Comparison of ENCODE assay signal across 9 cellular contexts in the genomic region with DNA sequence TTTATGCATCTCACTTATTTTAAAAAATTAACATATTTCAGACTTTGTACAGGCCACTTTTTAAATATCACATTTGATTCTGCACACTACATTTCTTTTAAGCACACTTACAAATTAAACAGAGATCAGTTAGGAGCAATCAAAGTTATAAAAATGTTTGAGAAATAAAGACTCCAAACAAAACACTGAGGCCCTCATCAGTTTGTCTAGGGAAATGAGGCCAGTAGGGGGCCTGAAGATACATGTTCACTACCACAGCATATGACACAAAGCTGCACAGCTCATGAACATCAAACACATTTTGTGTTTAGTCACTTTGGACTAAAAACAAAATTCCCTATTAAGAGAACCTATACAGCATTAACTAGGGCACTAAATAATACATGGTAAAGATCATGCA.
DNase-seq lines count a peak whose midpoint lies in the region; ATAC-seq and TF ChIP-seq lines count a peak whose summit lies in the region.
"Had no signal": no experiment of that assay in that cellular context is flagged by ENCODE, and none has a peak within 500 bp of the region (broad histone marks: within the 10 kb centered on the region; RNA-seq: fewer than 3 reads in every experiment).

No MANE protein-coding gene starts in this region.

- no peaks in the 10 kb centered on the region for H3K79me2 ChIP-seq in KMS-11 (ENCODE audit: insufficient read depth, low read depth)

- H3K4me1 ChIP-seq in KMS-11 (ENCODE audit: low read depth, poor library complexity, severe bottlenecking), result no peaks in the 10 kb centered on the region

- H3K36me3 Mint-ChIP-seq in nephron (ENCODE audit: low read depth), result no peaks in the 10 kb centered on the region
- no peaks in the 10 kb centered on the region for H3K36me3 Mint-ChIP-seq in T-helper 17 cell (ENCODE audit: low read depth)

- H3K4me3 ChIP-seq in KMS-11 (IDR thresholded peaks at IDR 0.05; ENCODE audit: insufficient read depth, low read depth, low read length) (no peak overlapping the region), cardiac fibroblast (replicated peaks in 1 of 2; ENCODE audit: low read depth in 2 of 2, low read length in 2 of 2) (no peak overlapping the region)

- H3K27me3 ChIP-seq in KMS-11 (ENCODE audit: insufficient read depth, low read depth), result no peaks in the 10 kb centered on the region

- no peak overlapping the region for H2AFZ ChIP-seq in KMS-11 (ENCODE audit: low read depth)

- no peak for ATAC-seq in HG03097 (IDR thresholded peaks at IDR 0.05; ENCODE audit: low FRiP score, unreplicated experiment)
- ATAC-seq in HG02588 (IDR thresholded peaks at IDR 0.05; ENCODE audit: unreplicated experiment), result no peak
- no peak for ATAC-seq in T-helper 17 cell
- ATAC-seq: left colon had no signal

- no peak overlapping the region for H3K4me2 ChIP-seq in KMS-11

- H3K27ac ChIP-seq in KMS-11, result no peak overlapping the region

- no peaks in the 10 kb centered on the region for H3K9me3 ChIP-seq in T-helper 17 cell (ENCODE audit: control insufficient read depth, low read length, poor library complexity, severe bottlenecking)

- no peak overlapping the region for H3K9ac ChIP-seq in KMS-11

- H4K20me1 ChIP-seq in KMS-11 (ENCODE audit: insufficient read depth), result no peaks in the 10 kb centered on the region

- H3K27ac Mint-ChIP-seq in nephron (peak overlapping the region in 2 of 3 experiments; percentile 9 to 66), T-helper 17 cell (no peak overlapping the region)

- no peak overlapping the region for H3K4me3 Mint-ChIP-seq in nephron
- H3K4me3 Mint-ChIP-seq in T-helper 17 cell, result no peak overlapping the region

- TF ChIP-seq CTCF in KMS-11 (conservative IDR thresholded peaks at IDR 0.05; ENCODE audit: low read depth, low read length) (peak; percentile 48), cardiac fibroblast (IDR thresholded peaks at IDR 0.05; ENCODE audit: low read depth, low read length) (peak; percentile 69), nephron (IDR thresholded peaks at IDR 0.05; ENCODE audit: unreplicated experiment in 3 of 3) (peak; percentile 32 to 41 (median 38))

- peaks cover 27% of the 10 kb centered on the region for H3K4me1 Mint-ChIP-seq in nephron
- H3K4me1 Mint-ChIP-seq in T-helper 17 cell, result peaks cover 2% of the 10 kb centered on the region

- no peaks in the 10 kb centered on the region for H3K9me3 Mint-ChIP-seq in nephron

- no peaks in the 10 kb centered on the region for H3K36me3 ChIP-seq in KMS-11 (ENCODE audit: insufficient read depth)

- peak; percentile 50 for DNase-seq in EL
- peak; percentile 77 for DNase-seq in cardiac fibroblast (ENCODE audit: low read depth in 2 of 2)
- DNase-seq in T-helper 17 cell, result no peak
- no peak for DNase-seq in inferior parietal cortex (ENCODE audit: extremely low spot score)
- DNase-seq: left colon had no signal

- H3K27me3 Mint-ChIP-seq in nephron (ENCODE audit: low read depth) (no peaks in the 10 kb centered on the region), T-helper 17 cell (peaks cover 31% of the 10 kb centered on the region)

Comparison
In these comparisons a context has a peak if more than half of its experiments do, and no peak if none do; other contexts are left out.
1. DNase-seq: peak in EL (single experiment) and cardiac fibroblast (2 of 2); none in T-helper 17 cell (0 of 3) and inferior parietal cortex (single experiment).
2. Peak in every context shown above with its lines, with median percentiles within 50 percentile points of each other: CTCF ChIP-seq.